Comparison of ENCODE assay signal across 1 cellular context in the genomic region with DNA sequence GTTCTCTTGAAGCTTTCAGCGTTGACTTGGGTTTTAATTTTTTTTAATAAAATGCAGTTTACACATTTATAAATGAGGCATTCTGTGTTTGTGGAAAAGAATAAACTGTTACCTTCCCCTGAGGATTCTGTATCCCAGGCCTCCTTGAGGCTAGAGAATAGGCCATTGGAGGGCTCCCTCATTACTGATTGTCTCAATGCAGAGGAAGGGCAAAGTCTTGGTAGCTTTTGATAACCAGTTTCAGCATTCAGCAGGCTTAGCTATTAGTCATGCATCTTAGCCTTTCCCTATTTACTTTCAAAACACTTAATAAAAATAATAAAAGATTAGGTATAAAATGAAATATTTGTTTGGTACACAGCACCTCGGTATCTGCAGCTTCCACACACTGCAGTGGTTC.
A peak's percentile ranks its signal among the peaks of the same experiment; 100 is the strongest.
TF ChIP-seq lines count a peak whose summit lies in the region.

No MANE protein-coding gene starts in this region.

TF ChIP-seq in HepG2, 621 proteins besides CTCF, POLR2A, EP300 and RAD21:
- TF ChIP-seq, protein P1, sequence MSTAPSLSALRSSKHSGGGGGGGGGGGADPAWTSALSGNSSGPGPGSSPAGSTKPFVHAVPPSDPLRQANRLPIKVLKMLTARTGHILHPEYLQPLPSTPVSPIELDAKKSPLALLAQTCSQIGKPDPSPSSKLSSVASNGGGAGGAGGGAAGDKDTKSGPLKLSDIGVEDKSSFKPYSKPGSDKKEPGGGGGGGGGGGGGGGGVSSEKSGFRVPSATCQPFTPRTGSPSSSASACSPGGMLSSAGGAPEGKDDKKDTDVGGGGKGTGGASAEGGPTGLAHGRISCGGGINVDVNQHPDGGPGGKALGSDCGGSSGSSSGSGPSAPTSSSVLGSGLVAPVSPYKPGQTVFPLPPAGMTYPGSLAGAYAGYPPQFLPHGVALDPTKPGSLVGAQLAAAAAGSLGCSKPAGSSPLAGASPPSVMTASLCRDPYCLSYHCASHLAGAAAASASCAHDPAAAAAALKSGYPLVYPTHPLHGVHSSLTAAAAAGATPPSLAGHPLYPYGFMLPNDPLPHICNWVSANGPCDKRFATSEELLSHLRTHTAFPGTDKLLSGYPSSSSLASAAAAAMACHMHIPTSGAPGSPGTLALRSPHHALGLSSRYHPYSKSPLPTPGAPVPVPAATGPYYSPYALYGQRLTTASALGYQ (CRISPR knock-in tag; IDR thresholded peaks at IDR 0.05), result no peak
- no peak for TF ChIP-seq NFE2 (CRISPR knock-in tag; IDR thresholded peaks at IDR 0.05)
- TF ChIP-seq ZNF776 (CRISPR knock-in tag; IDR thresholded peaks at IDR 0.05), result no peak
- peak; percentile 82 for TF ChIP-seq RBM22 (optimal IDR thresholded peaks at IDR 0.05; ENCODE audit: low read length)
